18 cellular contexts compared by ENCODE assay signal in genomic region chr14:100281286-100282082, GRCh38. TPM values are rescaled to one million over a fixed set of nuclear protein-coding genes. Genes with fewer than 3 reads are reported as not detected.
A peak's percentile ranks its signal among the peaks of the same experiment; 100 is the strongest.
DNase-seq lines count a peak whose midpoint lies in the region; ATAC-seq, FAIRE-seq and TF ChIP-seq lines count a peak whose summit lies in the region.
"Had no signal": no experiment of that assay in that cellular context is flagged by ENCODE, and none has a peak within 500 bp of the region (broad histone marks: within the 10 kb centered on the region; RNA-seq: fewer than 3 reads in every experiment).

No MANE protein-coding gene starts in this region.

- H3K4me2 ChIP-seq in BLaER1, result peak overlapping the region; percentile 77
- H3K4me2 ChIP-seq in GM12878 (ENCODE audit: control insufficient read depth, insufficient read depth), result no peak overlapping the region

- no TSS peak for BruUV-seq in GM12878 (replicated peaks; lab: Mats Ljungman, UMichigan)

- H3K4me3 Mint-ChIP-seq in HFFc6, result no peak overlapping the region; the same call in 1 of the 2 replicates
- no peak overlapping the region for H3K4me3 Mint-ChIP-seq in naive thymus-derived CD4-positive, alpha-beta T cell
- H3K4me3 Mint-ChIP-seq: activated CD4-positive, alpha-beta T cell treated with anti-CD3 and anti-CD28 coated beads for 36 hours; T-helper 1 cell treated with Interleukin-12 subunit alpha and Interleukin-12 subunit beta and Interleukin-4 antibody, amounts not matched to agents 30 μg/mL and 1 μg/mL, for 36 hours had no signal

- RAD21 ChIA-PET in GM12878 (lab: Charles Lee; ENCODE audit: unreplicated experiment), result interaction anchor here (1.2 kb wide), 1 partner anchor 89 kb away, joined by 3 read pairs; no protein-coding TSS in a partner anchor

- H3K27me3 ChIP-seq in BLaER1 (no peaks in the 10 kb centered on the region), GM12878 (replicated peaks in 1 of 2; ENCODE audit: control insufficient read depth in 2 of 2, insufficient read depth in 2 of 2, low read length in 1 of 2) (no peaks in the 10 kb centered on the region)
- H3K27me3 ChIP-seq in naive thymus-derived CD4-positive, alpha-beta T cell (ENCODE audit: control insufficient read depth in 2 of 2, insufficient read depth in 2 of 2, low read length in 2 of 2), result no peaks in the 10 kb centered on the region
- H3K27me3 ChIP-seq: brain microvascular endothelial cell, foreskin keratinocyte had no signal

- H3K36me3 Mint-ChIP-seq in HFFc6 (ENCODE audit: low read depth), result peaks cover 10% of the 10 kb centered on the region; the same call in 1 of the 2 replicates
- H3K36me3 Mint-ChIP-seq in naive thymus-derived CD4-positive, alpha-beta T cell, result peaks cover 0 to 9% (median 3%) of the 10 kb centered on the region in 5 donors
- no peaks in the 10 kb centered on the region for H3K36me3 Mint-ChIP-seq in activated naive CD4-positive, alpha-beta T cell treated with anti-CD3 and anti-CD28 coated beads, Interleukin-2, amount 50 U/mL, for 72 hours

- no peak for TF ChIP-seq EP300 in GM12878 (IDR thresholded peaks at IDR 0.05; ENCODE audit: borderline replicate concordance in 1 of 2, control insufficient read depth in 1 of 2, low read depth in 2 of 2, low read length in 2 of 2)

- peaks cover 14% of the 10 kb centered on the region for H3K79me2 ChIP-seq in GM12878 (ENCODE audit: control insufficient read depth, insufficient read depth, low read length)

- intact Hi-C loops in GM12878 (cut with micrococcal nuclease; ENCODE audit: unreplicated experiment), result no loop called here
- intact Hi-C loops in naive thymus-derived CD4-positive, alpha-beta T cell (cut with micrococcal nuclease), result no loop called here

- H3K9me3 ChIP-seq in BLaER1 (no peaks in the 10 kb centered on the region), GM12878 (replicated peaks; ENCODE audit: control insufficient read depth, insufficient read depth, low read length) (no peaks in the 10 kb centered on the region)
- no peaks in the 10 kb centered on the region for H3K9me3 ChIP-seq in naive thymus-derived CD4-positive, alpha-beta T cell (ENCODE audit: control insufficient read depth in 2 of 3, low read length in 3 of 3)
- H3K9me3 ChIP-seq: mucosa of descending colon had no signal

- no peaks in the 10 kb centered on the region for H3K9me3 Mint-ChIP-seq in HFFc6
- H3K9me3 Mint-ChIP-seq in naive thymus-derived CD4-positive, alpha-beta T cell, result no peaks in the 10 kb centered on the region
- H3K9me3 Mint-ChIP-seq in activated naive CD4-positive, alpha-beta T cell treated with anti-CD3 and anti-CD28 coated beads, Interleukin-2, amount 50 U/mL, for 72 hours, result no peaks in the 10 kb centered on the region
- H3K9me3 Mint-ChIP-seq: T-helper 1 cell treated with Interleukin-12 subunit alpha and Interleukin-12 subunit beta and Interleukin-4 antibody, amounts not matched to agents 30 μg/mL and 1 μg/mL, for 36 hours had no signal

- TF ChIP-seq POLR2A in GM12878 (IDR thresholded peaks at IDR 0.05; ENCODE audit: low read depth, low read length), result peak; percentile 18; the same call in 1 of the 2 replicates

- H3K4me1 Mint-ChIP-seq in HFFc6 (ENCODE audit: low read depth), result peaks cover 51% of the 10 kb centered on the region
- peaks cover 7 to 39% (median 34%) of the 10 kb centered on the region in 7 donors for H3K4me1 Mint-ChIP-seq in naive thymus-derived CD4-positive, alpha-beta T cell

- TF ChIP-seq RAD21 in GM12878 (IDR thresholded peaks at IDR 0.05; ENCODE audit: insufficient read depth, low read depth, low read length), result no peak

- H3K27ac ChIP-seq in BLaER1 (peak overlapping the region; percentile 29; the same call in 1 of the 2 replicates), GM12878 (ENCODE audit: control insufficient read depth, insufficient read depth) (no peak overlapping the region)
- no peak overlapping the region for H3K27ac ChIP-seq in naive thymus-derived CD4-positive, alpha-beta T cell (ENCODE audit: low read depth, low read length)
- H3K27ac ChIP-seq: brain microvascular endothelial cell, foreskin keratinocyte had no signal

- H3K4me3 ChIP-seq in BLaER1, result no peak overlapping the region
- no peak overlapping the region for H3K4me3 ChIP-seq in GM12878
- H3K4me3 ChIP-seq in naive thymus-derived CD4-positive, alpha-beta T cell (ENCODE audit: low read length), result no peak overlapping the region
- H3K4me3 ChIP-seq: mucosa of descending colon had no signal

- H2AFZ ChIP-seq in GM12878 (ENCODE audit: control insufficient read depth, low read depth, low read length), result no peak overlapping the region

- POLR2A ChIA-PET in GM12878 (lab: Charles Lee), result no interaction called here
- POLR2A ChIA-PET in naive thymus-derived CD4-positive, alpha-beta T cell (lab: Charles Lee), result interaction anchor here (0.7 to 2.0 kb wide), 2 partner anchors 9 to 59 kb away, joined by 4 to 11 read pairs; no protein-coding TSS in a partner anchor

- no peak for DNase-seq in HFFc6
- DNase-seq in GM12878 (ENCODE audit: low read depth, low spot score), result no peak
- no peak for DNase-seq in naive thymus-derived CD4-positive, alpha-beta T cell
- DNase-seq in activated CD4-positive, alpha-beta T cell treated with anti-CD3 and anti-CD28 coated beads, Interleukin-2, amount 50 U/mL, for 48 hours, result no peak
- no peak for DNase-seq in activated naive CD4-positive, alpha-beta T cell treated with anti-CD3 and anti-CD28 coated beads, Interleukin-2, amount 50 U/mL, for 72 hours (ENCODE audit: low spot score in 2 of 2)
- DNase-seq in kidney glomerular epithelial cell (lab: John Stamatoyannopoulos, UW), result no peak
- DNase-seq: activated CD4-positive, alpha-beta T cell treated with anti-CD3 and anti-CD28 coated beads for 36 hours; brain microvascular endothelial cell; foreskin keratinocyte; NCI-H1417; NCI-H69; posterior cingulate gyrus had no signal

- CTCF ChIA-PET in GM12878 (lab: Yijun Ruan, JAX), result interaction anchor here (2.5 to 5.3 kb wide), 2 partner anchors 21 to 97 kb away, joined by 6 to 50 read pairs; partner anchors contain the start of gene WDR25
- CTCF ChIA-PET in naive thymus-derived CD4-positive, alpha-beta T cell (lab: Charles Lee), result interaction anchor here (1.0 kb wide), 1 partner anchor 89 kb away, joined by 4 read pairs; no protein-coding TSS in a partner anchor

- FAIRE-seq in GM12878 (lab: Jason Lieb, UNC), result no peak
- FAIRE-seq: urothelium cell line had no signal

- H3K9ac ChIP-seq in BLaER1 (peak overlapping the region; percentile 66), GM12878 (ENCODE audit: control insufficient read depth, insufficient read depth, low read length) (no peak overlapping the region)

- peaks cover 94% of the 10 kb centered on the region for H3K4me1 ChIP-seq in BLaER1
- 0 out of 2 replicates have a peak, but pooled peaks cover 5% of the 10 kb centered on the region for H3K4me1 ChIP-seq in GM12878 (ENCODE audit: control insufficient read depth, insufficient read depth, low read length)
- peaks cover 0 to 17% of the 10 kb centered on the region in 2 donors for H3K4me1 ChIP-seq in naive thymus-derived CD4-positive, alpha-beta T cell (ENCODE audit: control insufficient read depth in 2 of 2, insufficient read depth in 2 of 2, low read length in 2 of 2)

- H3K27me3 Mint-ChIP-seq in HFFc6 (ENCODE audit: insufficient read depth), result peaks cover 5% of the 10 kb centered on the region
- H3K27me3 Mint-ChIP-seq in naive thymus-derived CD4-positive, alpha-beta T cell, result no peaks in the 10 kb centered on the region
- H3K27me3 Mint-ChIP-seq: activated CD4-positive, alpha-beta T cell treated with anti-CD3 and anti-CD28 coated beads for 36 hours had no signal

- ATAC-seq in GM12878 (no peak), HG03442 (IDR thresholded peaks at IDR 0.05; ENCODE audit: unreplicated experiment) (no peak)
- ATAC-seq in naive thymus-derived CD4-positive, alpha-beta T cell, result no peak
- ATAC-seq in activated naive CD4-positive, alpha-beta T cell treated with anti-CD3 and anti-CD28 coated beads, Interleukin-2, amount 50 U/mL, for 72 hours, result no peak
- ATAC-seq: activated CD4-positive, alpha-beta T cell treated with anti-CD3 and anti-CD28 coated beads for 36 hours; foreskin keratinocyte; mucosa of descending colon had no signal

- SMC1A ChIA-PET in GM12878 (lab: Charles Lee; ENCODE audit: uncharacterized antibody, unreplicated experiment), result interaction anchor here (1.3 kb wide), 1 partner anchor 96 kb away, joined by 3 read pairs; no protein-coding TSS in a partner anchor

- peak overlapping the region; percentile 57; the same call in 1 of the 2 replicates for H3K27ac Mint-ChIP-seq in HFFc6
- peak overlapping the region in 5 of 9 donors; percentile 29 to 83 (median 62) for H3K27ac Mint-ChIP-seq in naive thymus-derived CD4-positive, alpha-beta T cell
- peak overlapping the region in 1 of 2 donors; percentile 3 for H3K27ac Mint-ChIP-seq in activated naive CD4-positive, alpha-beta T cell treated with anti-CD3 and anti-CD28 coated beads, Interleukin-2, amount 50 U/mL, for 72 hours

- in situ Hi-C loops in GM12878 (cut with MboI), result loop anchor here (10.0 kb wide), 1 partner anchor 363 kb away; no protein-coding TSS in a partner anchor

- H4K20me1 ChIP-seq in BLaER1, result peaks cover 84% of the 10 kb centered on the region
- H4K20me1 ChIP-seq in GM12878 (ENCODE audit: control insufficient read depth, insufficient read depth), result no peaks in the 10 kb centered on the region

- peaks cover 51% of the 10 kb centered on the region for H3K36me3 ChIP-seq in BLaER1
- H3K36me3 ChIP-seq in GM12878 (ENCODE audit: control insufficient read depth in 2 of 2, insufficient read depth in 2 of 2, low read length in 1 of 2), result peaks cover 12 to 15% of the 10 kb centered on the region in 2 experiments
- peaks cover 0 to 17% (median 0%) of the 10 kb centered on the region in 3 experiments for H3K36me3 ChIP-seq in naive thymus-derived CD4-positive, alpha-beta T cell (ENCODE audit: control insufficient read depth in 2 of 3, insufficient read depth in 3 of 3, low read length in 3 of 3)

- no peak for TF ChIP-seq CTCF in HFFc6 (IDR thresholded peaks at IDR 0.05)
- TF ChIP-seq CTCF in GM12878 (IDR thresholded peaks at IDR 0.05 in 2 of 3, conservative IDR thresholded peaks at IDR 0.05 in 1 of 3; ENCODE audit: control insufficient read depth in 2 of 3, extremely low read depth in 1 of 3, insufficient read depth in 1 of 3, low read depth in 3 of 3, low read length in 3 of 3), result no peak

- 83% methylated on average over 11 of the region's 11 CpGs for WGBS in GM12878 (ENCODE audit: insufficient coverage, insufficient replicate concordance, low lambda C conversion rate, missing lambda C conversion rate)

RNA-seq across cellular contexts. Expression of gene SLC25A29, which starts 24.8 kb away (rescaled TPM):
- 1 to 10 TPM; 6.5 to 8.6 (median 7.7) TPM for total RNA-seq in HFFc6 (2021; fragmentation: NEBNext Ultra II Directional; extraction: Animal tissue kit (Norgen Biotek cat#: 25700))
- 131 and 162 TPM in 2 replicates for total RNA-seq in GM12878 (2013; cell fraction: nucleolus; rRNA removed)
- total RNA-seq in GM12878 (2014; rRNA removed) (10.3 and 12.1 TPM in 2 replicates), GM12878 (2014; rRNA removed; fragmentation: Illumina TruSeq; extraction: Trizol) (3.3 and 3.6 TPM in 2 replicates), GM12878 (2021) (11.6 and 12.3 TPM in 2 replicates)
- 2.8 TPM for polyA plus RNA-seq in GM12878 (2011; ENCODE audit: low read depth)
- polyA plus RNA-seq in GM12878 (2011; rRNA removed) (6.2 and 11.5 TPM in 2 replicates), GM12878 (2014; fragmentation: Illumina TruSeq; extraction: Trizol) (2.0 and 3.4 TPM in 2 replicates), GM12878 (2014; fragmentation: Nextera tagmentation; extraction: Ambion mirVana) (under 1 TPM in 1 of 2 experiments, not detected in 1; 0.42 TPM), GM12878 (2014; rRNA removed) (13.3 and 15.9 TPM in 2 replicates), GM12878 (2016; fragmentation: Nextera tagmentation; extraction: Ambion mirVana) (1 to 10 TPM; 4.0 TPM)
- 12.2 and 21.9 TPM in 2 replicates for polyA plus RNA-seq in GM12878 (2011; cell fraction: cytosol; rRNA removed)
- 94.5 and 119 TPM in 2 replicates for polyA plus RNA-seq in GM12878 (2011; cell fraction: nucleus; rRNA removed)
- polyA plus RNA-seq in GM12878 (2012), result 8.5 and 9.8 TPM in 2 replicates
- 1.6 and 5.5 TPM in 2 replicates for polyA minus RNA-seq in GM12878 (2011; rRNA and poly(A)+ RNA removed)
- polyA minus RNA-seq in GM12878 (2011; cell fraction: cytosol; rRNA and poly(A)+ RNA removed), result 1.8 and 4.8 TPM in 2 replicates
- polyA minus RNA-seq in GM12878 (2011; cell fraction: nucleus; rRNA and poly(A)+ RNA removed), result 10.3 and 12.6 TPM in 2 replicates
- total RNA-seq in naive thymus-derived CD4-positive, alpha-beta T cell, result 10 to 100 TPM in 3 of 5 experiments, 1 to 10 TPM in 2; 5.9 to 25.6 (median 10.4) TPM
- polyA plus RNA-seq in naive thymus-derived CD4-positive, alpha-beta T cell, result 1 to 10 TPM in 1 of 2 donors, under 1 TPM in 1; 0.38 to 5.3 TPM
- 1 to 10 TPM; 8.5 to 8.9 TPM for total RNA-seq in activated naive CD4-positive, alpha-beta T cell treated with anti-CD3 and anti-CD28 coated beads, Interleukin-2, amount 50 U/mL, for 72 hours

RNA-seq across cellular contexts. Expression of gene SLC25A47, which starts 41.7 kb away (rescaled TPM):
- total RNA-seq in HFFc6 (2021; fragmentation: NEBNext Ultra II Directional; extraction: Animal tissue kit (Norgen Biotek cat#: 25700)), result not detected
- total RNA-seq in GM12878 (2013; cell fraction: nucleolus; rRNA removed), result not detected in 2 replicates
- total RNA-seq in GM12878 (2014; rRNA removed) (not detected in 2 replicates), GM12878 (2014; rRNA removed; fragmentation: Illumina TruSeq; extraction: Trizol) (not detected in 2 replicates), GM12878 (2021) (not detected in 2 replicates)
- polyA plus RNA-seq in GM12878 (2011; ENCODE audit: low read depth), result not detected
- polyA plus RNA-seq in GM12878 (2011; rRNA removed) (not detected in 2 replicates), GM12878 (2014; fragmentation: Illumina TruSeq; extraction: Trizol) (not detected in 2 replicates), GM12878 (2014; fragmentation: Nextera tagmentation; extraction: Ambion mirVana) (not detected), GM12878 (2014; rRNA removed) (0.14 TPM in 1 of 2 replicates, not detected in the other), GM12878 (2016; fragmentation: Nextera tagmentation; extraction: Ambion mirVana) (not detected)
- polyA plus RNA-seq in GM12878 (2011; cell fraction: cytosol; rRNA removed), result 0.03 TPM in 1 of 2 replicates, not detected in the other
- polyA plus RNA-seq in GM12878 (2011; cell fraction: nucleus; rRNA removed), result 0.09 TPM in 1 of 2 replicates, not detected in the other
- not detected in 2 replicates for polyA plus RNA-seq in GM12878 (2012)
- not detected in 2 replicates for polyA minus RNA-seq in GM12878 (2011; rRNA and poly(A)+ RNA removed)
- not detected in 2 replicates for polyA minus RNA-seq in GM12878 (2011; cell fraction: cytosol; rRNA and poly(A)+ RNA removed)
- not detected in 2 replicates for polyA minus RNA-seq in GM12878 (2011; cell fraction: nucleus; rRNA and poly(A)+ RNA removed)
- not detected for total RNA-seq in naive thymus-derived CD4-positive, alpha-beta T cell
- not detected for polyA plus RNA-seq in naive thymus-derived CD4-positive, alpha-beta T cell
- under 1 TPM in 1 of 2 donors, not detected in 1; 0.23 TPM for total RNA-seq in activated naive CD4-positive, alpha-beta T cell treated with anti-CD3 and anti-CD28 coated beads, Interleukin-2, amount 50 U/mL, for 72 hours
- total RNA-seq: activated CD4-positive, alpha-beta T cell treated with anti-CD3 and anti-CD28 coated beads for 36 hours; foreskin keratinocyte had no signal
- polyA plus RNA-seq: BJ, foreskin keratinocyte had no signal

RNA-seq across cellular contexts. Expression of gene YY1, which starts 42.5 kb away (rescaled TPM):
- total RNA-seq in HFFc6 (2021; fragmentation: NEBNext Ultra II Directional; extraction: Animal tissue kit (Norgen Biotek cat#: 25700)), result 10 to 100 TPM; 57.0 to 70.8 (median 68.1) TPM
- 61.9 and 62.1 TPM in 2 replicates for total RNA-seq in GM12878 (2013; cell fraction: nucleolus; rRNA removed)
- 34.2 and 35.3 TPM in 2 replicates for total RNA-seq in GM12878 (2014; rRNA removed)
- 42.7 and 44.8 TPM in 2 replicates for total RNA-seq in GM12878 (2014; rRNA removed; fragmentation: Illumina TruSeq; extraction: Trizol)
- 74.0 and 77.2 TPM in 2 replicates for total RNA-seq in GM12878 (2021)
- polyA plus RNA-seq in GM12878 (2011; ENCODE audit: low read depth), result 17.9 TPM
- polyA plus RNA-seq in GM12878 (2011; rRNA removed), result 52.0 and 75.3 TPM in 2 replicates
- 23.8 and 29.4 TPM in 2 replicates for polyA plus RNA-seq in GM12878 (2011; cell fraction: cytosol; rRNA removed)
- 27.5 and 27.6 TPM in 2 replicates for polyA plus RNA-seq in GM12878 (2011; cell fraction: nucleus; rRNA removed)
- polyA plus RNA-seq in GM12878 (2012), result 34.6 and 44.3 TPM in 2 replicates
- 49.4 and 58.5 TPM in 2 replicates for polyA plus RNA-seq in GM12878 (2014; fragmentation: Illumina TruSeq; extraction: Trizol)
- polyA plus RNA-seq in GM12878 (2014; fragmentation: Nextera tagmentation; extraction: Ambion mirVana), result 10 to 100 TPM; 23.7 to 46.4 TPM
- polyA plus RNA-seq in GM12878 (2014; rRNA removed), result 23.5 and 24.4 TPM in 2 replicates
- 10 to 100 TPM; 32.7 to 35.0 TPM for polyA plus RNA-seq in GM12878 (2016; fragmentation: Nextera tagmentation; extraction: Ambion mirVana)
- polyA minus RNA-seq in GM12878 (2011; rRNA and poly(A)+ RNA removed), result 29.7 and 39.0 TPM in 2 replicates
- polyA minus RNA-seq in GM12878 (2011; cell fraction: cytosol; rRNA and poly(A)+ RNA removed), result 12.2 and 23.7 TPM in 2 replicates
- 12.7 and 20.0 TPM in 2 replicates for polyA minus RNA-seq in GM12878 (2011; cell fraction: nucleus; rRNA and poly(A)+ RNA removed)
- total RNA-seq in naive thymus-derived CD4-positive, alpha-beta T cell, result 10 to 100 TPM; 65.8 to 99.7 (median 92.2) TPM
- polyA plus RNA-seq in naive thymus-derived CD4-positive, alpha-beta T cell, result 10 to 100 TPM; 15.2 to 18.0 TPM
- 100 to 1,000 TPM in 1 of 2 donors, 10 to 100 TPM in 1; 87.8 to 120 TPM for total RNA-seq in activated naive CD4-positive, alpha-beta T cell treated with anti-CD3 and anti-CD28 coated beads, Interleukin-2, amount 50 U/mL, for 72 hours
